ENCODE assay signal across 8 cellular contexts in genomic region chr5:93462916-93463315, GRCh38.
"Had no signal": no experiment of that assay in that cellular context is flagged by ENCODE, and none has a peak within 500 bp of the region (broad histone marks: within the 10 kb centered on the region; RNA-seq: fewer than 3 reads in every experiment).

No MANE protein-coding gene starts in this region.

- DNase-seq: GDM1, GF-D8 had no signal

- ATAC-seq: GM12878 had no signal

- H3K4me3 ChIP-seq: GM12878 had no signal

- FAIRE-seq: G401.6, GM12878, GM12891, GM12892, GM18507, GM19239 had no signal
